ENCODE assay signal across 1 cellular context in the genomic region with DNA sequence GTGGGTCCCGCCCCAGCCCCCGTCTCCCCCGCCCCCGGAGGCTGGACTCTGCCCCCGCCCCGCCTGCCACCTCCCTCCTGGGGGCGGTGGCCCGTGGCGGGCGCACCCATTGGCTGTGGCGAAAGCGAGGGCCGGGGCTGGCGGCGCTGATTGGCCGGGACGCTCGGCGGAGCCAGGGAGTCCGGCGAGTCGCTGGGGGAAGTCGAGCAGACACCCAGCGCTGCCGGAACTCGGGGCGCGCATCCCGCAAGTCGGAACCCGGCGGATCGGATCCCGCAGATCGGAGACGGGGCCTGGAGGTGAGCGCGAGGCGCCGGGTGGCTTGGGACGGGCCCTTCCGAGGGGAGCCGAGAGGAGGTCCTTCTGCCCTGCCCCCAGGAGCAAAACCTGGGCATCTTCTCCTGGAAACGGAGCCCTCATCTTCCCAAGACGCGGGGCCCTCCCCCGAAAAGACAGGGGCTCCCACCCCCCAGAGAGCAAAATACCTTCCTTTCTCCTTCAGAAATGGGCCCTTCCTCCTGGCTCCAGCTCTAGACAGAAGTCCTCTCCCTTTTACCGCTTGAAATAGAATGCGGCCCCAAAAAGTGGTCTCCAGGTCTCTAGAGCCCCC.
TF ChIP-seq lines count a peak whose summit lies in the region.

A gene (plus strand): TSS at position 205 of the 610 bp plus-strand sequence. CDS start 61,123 bp downstream, outside the sequence.

TF ChIP-seq in HepG2, 621 proteins besides CTCF, POLR2A, EP300 and RAD21 (continued from another document and continues in another):
- TF ChIP-seq GATAD1 (CRISPR knock-in tag; IDR thresholded peaks at IDR 0.05) (peak; percentile 64; the same call in 1 of the 2 replicates), ZNF781 (CRISPR knock-in tag; IDR thresholded peaks at IDR 0.05; ENCODE audit: borderline replicate concordance, not compliant biosample characterization) (no peak), ZNF124 (CRISPR knock-in tag; IDR thresholded peaks at IDR 0.05) (0 out of 2 replicates have a peak, but pooled peaks have one; percentile 69), ZNF556 (CRISPR knock-in tag; IDR thresholded peaks at IDR 0.05; ENCODE audit: borderline replicate concordance) (peak; percentile 74; the same call in 1 of the 2 replicates), ESRRA (CRISPR knock-in tag; IDR thresholded peaks at IDR 0.05; ENCODE audit: low read depth) (no peak; the same call in 1 of the 2 replicates), ZNF773 (CRISPR knock-in tag; IDR thresholded peaks at IDR 0.05; ENCODE audit: borderline replicate concordance) (peak; percentile 71; the same call in 1 of the 2 replicates), NFIB (CRISPR knock-in tag; IDR thresholded peaks at IDR 0.05; ENCODE audit: borderline replicate concordance) (no peak), REL (CRISPR knock-in tag; conservative IDR thresholded peaks at IDR 0.05) (no peak), ZNF484 (CRISPR knock-in tag; IDR thresholded peaks at IDR 0.05; ENCODE audit: borderline replicate concordance, low read depth) (no peak), GLI4 (CRISPR knock-in tag; IDR thresholded peaks at IDR 0.05; ENCODE audit: borderline replicate concordance) (no peak), RFXANK (CRISPR knock-in tag; IDR thresholded peaks at IDR 0.05) (0 out of 2 replicates have a peak, but pooled peaks have one; percentile 62), SP1 (IDR thresholded peaks at IDR 0.05) (no peak), SP1 (CRISPR knock-in tag; IDR thresholded peaks at IDR 0.05) (peak; percentile 76), ZNF33A (CRISPR knock-in tag; IDR thresholded peaks at IDR 0.05; ENCODE audit: borderline replicate concordance) (no peak), ZNF674 (CRISPR knock-in tag; IDR thresholded peaks at IDR 0.05; ENCODE audit: low read depth) (no peak), CHCHD3 (CRISPR knock-in tag; IDR thresholded peaks at IDR 0.05) (no peak), ZNF879 (CRISPR knock-in tag; IDR thresholded peaks at IDR 0.05) (no peak), EED (CRISPR knock-in tag; IDR thresholded peaks at IDR 0.05) (no peak), SP4 (CRISPR knock-in tag; IDR thresholded peaks at IDR 0.05) (peak; percentile 15; the same call in 1 of the 2 replicates), NR2C2 (CRISPR knock-in tag; IDR thresholded peaks at IDR 0.05; ENCODE audit: borderline replicate concordance) (no peak; the same call in 1 of the 2 replicates), MEIS1 (CRISPR knock-in tag; IDR thresholded peaks at IDR 0.05; ENCODE audit: borderline replicate concordance) (peak; percentile 57; the same call in 1 of the 2 replicates), MED8 (CRISPR knock-in tag; IDR thresholded peaks at IDR 0.05; ENCODE audit: insufficient replicate concordance) (peak; percentile 79), HOXA5 (CRISPR knock-in tag; IDR thresholded peaks at IDR 0.05) (peak; percentile 77; the same call in 1 of the 2 replicates), SIX4 (CRISPR knock-in tag; IDR thresholded peaks at IDR 0.05) (no peak), ZNF274 (CRISPR knock-in tag; IDR thresholded peaks at IDR 0.05) (no peak), ISX (CRISPR knock-in tag; conservative IDR thresholded peaks at IDR 0.05) (no peak), KLF11 (CRISPR knock-in tag; IDR thresholded peaks at IDR 0.05) (peak; percentile 95; the same call in 1 of the 2 replicates), DR1 (CRISPR knock-in tag; IDR thresholded peaks at IDR 0.05) (peak; percentile 35; the same call in 1 of the 2 replicates), POLR2AphosphoS5 (IDR thresholded peaks at IDR 0.05; ENCODE audit: low read depth, low read length) (peak; percentile 79), SIX1 (CRISPR knock-in tag; IDR thresholded peaks at IDR 0.05; ENCODE audit: borderline replicate concordance) (no peak), CHD4 (IDR thresholded peaks at IDR 0.05; ENCODE audit: borderline replicate concordance, low read length) (no peak), IRF2 (CRISPR knock-in tag; IDR thresholded peaks at IDR 0.05) (peak; percentile 28; the same call in 1 of the 2 replicates), ZNF225 (CRISPR knock-in tag; IDR thresholded peaks at IDR 0.05) (no peak), TCF12 (IDR thresholded peaks at IDR 0.05) (no peak), TCF12 (CRISPR knock-in tag; IDR thresholded peaks at IDR 0.05) (peak; percentile 92; the same call in 1 of the 2 replicates), KMT2B (CRISPR knock-in tag; IDR thresholded peaks at IDR 0.05) (peak; percentile 43; the same call in 1 of the 2 replicates), KLF9 (CRISPR knock-in tag; IDR thresholded peaks at IDR 0.05; ENCODE audit: low read depth) (no peak), ZNF30 (CRISPR knock-in tag; IDR thresholded peaks at IDR 0.05) (no peak), AGO1 (IDR thresholded peaks at IDR 0.05; ENCODE audit: low read depth, low read length, poor library complexity, severe bottlenecking) (no peak), PHB2 (IDR thresholded peaks at IDR 0.05; ENCODE audit: partially characterized antibody) (no peak), SMARCE1 (IDR thresholded peaks at IDR 0.05; ENCODE audit: borderline replicate concordance) (no peak), MAFF (IDR thresholded peaks at IDR 0.05; ENCODE audit: low read depth, low read length) (no peak), GABPB1 (CRISPR knock-in tag; IDR thresholded peaks at IDR 0.05) (peak; percentile 86), ZNF251 (CRISPR knock-in tag; IDR thresholded peaks at IDR 0.05) (no peak), ZNF557 (CRISPR knock-in tag; IDR thresholded peaks at IDR 0.05) (no peak), ZMYM3 (CRISPR knock-in tag; IDR thresholded peaks at IDR 0.05) (no peak), GABPA (IDR thresholded peaks at IDR 0.05; ENCODE audit: low read depth, low read length) (no peak), GABPA (CRISPR knock-in tag; IDR thresholded peaks at IDR 0.05; ENCODE audit: low read depth) (peak; percentile 33; the same call in 1 of the 2 replicates), ZFP36L1 (CRISPR knock-in tag; IDR thresholded peaks at IDR 0.05) (no peak), ATF7 (IDR thresholded peaks at IDR 0.05) (no peak), ATF7 (CRISPR knock-in tag; IDR thresholded peaks at IDR 0.05) (no peak), STAG1 (CRISPR knock-in tag; IDR thresholded peaks at IDR 0.05) (peak; percentile 21), JUNB (CRISPR knock-in tag; IDR thresholded peaks at IDR 0.05; ENCODE audit: borderline replicate concordance) (no peak), NR3C1 (CRISPR knock-in tag; IDR thresholded peaks at IDR 0.05) (no peak), SIN3B (IDR thresholded peaks at IDR 0.05; ENCODE audit: low read length) (peak; percentile 44; the same call in 1 of the 2 replicates), ZKSCAN5 (CRISPR knock-in tag; IDR thresholded peaks at IDR 0.05) (no peak)
- TF ChIP-seq, protein P1, sequence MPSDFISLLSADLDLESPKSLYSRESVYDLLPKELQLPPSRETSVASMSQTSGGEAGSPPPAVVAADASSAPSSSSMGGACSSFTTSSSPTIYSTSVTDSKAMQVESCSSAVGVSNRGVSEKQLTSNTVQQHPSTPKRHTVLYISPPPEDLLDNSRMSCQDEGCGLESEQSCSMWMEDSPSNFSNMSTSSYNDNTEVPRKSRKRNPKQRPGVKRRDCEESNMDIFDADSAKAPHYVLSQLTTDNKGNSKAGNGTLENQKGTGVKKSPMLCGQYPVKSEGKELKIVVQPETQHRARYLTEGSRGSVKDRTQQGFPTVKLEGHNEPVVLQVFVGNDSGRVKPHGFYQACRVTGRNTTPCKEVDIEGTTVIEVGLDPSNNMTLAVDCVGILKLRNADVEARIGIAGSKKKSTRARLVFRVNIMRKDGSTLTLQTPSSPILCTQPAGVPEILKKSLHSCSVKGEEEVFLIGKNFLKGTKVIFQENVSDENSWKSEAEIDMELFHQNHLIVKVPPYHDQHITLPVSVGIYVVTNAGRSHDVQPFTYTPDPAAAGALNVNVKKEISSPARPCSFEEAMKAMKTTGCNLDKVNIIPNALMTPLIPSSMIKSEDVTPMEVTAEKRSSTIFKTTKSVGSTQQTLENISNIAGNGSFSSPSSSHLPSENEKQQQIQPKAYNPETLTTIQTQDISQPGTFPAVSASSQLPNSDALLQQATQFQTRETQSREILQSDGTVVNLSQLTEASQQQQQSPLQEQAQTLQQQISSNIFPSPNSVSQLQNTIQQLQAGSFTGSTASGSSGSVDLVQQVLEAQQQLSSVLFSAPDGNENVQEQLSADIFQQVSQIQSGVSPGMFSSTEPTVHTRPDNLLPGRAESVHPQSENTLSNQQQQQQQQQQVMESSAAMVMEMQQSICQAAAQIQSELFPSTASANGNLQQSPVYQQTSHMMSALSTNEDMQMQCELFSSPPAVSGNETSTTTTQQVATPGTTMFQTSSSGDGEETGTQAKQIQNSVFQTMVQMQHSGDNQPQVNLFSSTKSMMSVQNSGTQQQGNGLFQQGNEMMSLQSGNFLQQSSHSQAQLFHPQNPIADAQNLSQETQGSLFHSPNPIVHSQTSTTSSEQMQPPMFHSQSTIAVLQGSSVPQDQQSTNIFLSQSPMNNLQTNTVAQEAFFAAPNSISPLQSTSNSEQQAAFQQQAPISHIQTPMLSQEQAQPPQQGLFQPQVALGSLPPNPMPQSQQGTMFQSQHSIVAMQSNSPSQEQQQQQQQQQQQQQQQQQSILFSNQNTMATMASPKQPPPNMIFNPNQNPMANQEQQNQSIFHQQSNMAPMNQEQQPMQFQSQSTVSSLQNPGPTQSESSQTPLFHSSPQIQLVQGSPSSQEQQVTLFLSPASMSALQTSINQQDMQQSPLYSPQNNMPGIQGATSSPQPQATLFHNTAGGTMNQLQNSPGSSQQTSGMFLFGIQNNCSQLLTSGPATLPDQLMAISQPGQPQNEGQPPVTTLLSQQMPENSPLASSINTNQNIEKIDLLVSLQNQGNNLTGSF (CRISPR knock-in tag; IDR thresholded peaks at IDR 0.05), result peak; percentile 80; the same call in 1 of the 2 replicates
- TF ChIP-seq, protein P2, sequence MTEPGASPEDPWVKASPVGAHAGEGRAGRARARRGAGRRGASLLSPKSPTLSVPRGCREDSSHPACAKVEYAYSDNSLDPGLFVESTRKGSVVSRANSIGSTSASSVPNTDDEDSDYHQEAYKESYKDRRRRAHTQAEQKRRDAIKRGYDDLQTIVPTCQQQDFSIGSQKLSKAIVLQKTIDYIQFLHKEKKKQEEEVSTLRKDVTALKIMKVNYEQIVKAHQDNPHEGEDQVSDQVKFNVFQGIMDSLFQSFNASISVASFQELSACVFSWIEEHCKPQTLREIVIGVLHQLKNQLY (CRISPR knock-in tag; IDR thresholded peaks at IDR 0.05), result 0 out of 2 replicates have a peak, but pooled peaks have one; percentile 17
- TF ChIP-seq, protein P3, sequence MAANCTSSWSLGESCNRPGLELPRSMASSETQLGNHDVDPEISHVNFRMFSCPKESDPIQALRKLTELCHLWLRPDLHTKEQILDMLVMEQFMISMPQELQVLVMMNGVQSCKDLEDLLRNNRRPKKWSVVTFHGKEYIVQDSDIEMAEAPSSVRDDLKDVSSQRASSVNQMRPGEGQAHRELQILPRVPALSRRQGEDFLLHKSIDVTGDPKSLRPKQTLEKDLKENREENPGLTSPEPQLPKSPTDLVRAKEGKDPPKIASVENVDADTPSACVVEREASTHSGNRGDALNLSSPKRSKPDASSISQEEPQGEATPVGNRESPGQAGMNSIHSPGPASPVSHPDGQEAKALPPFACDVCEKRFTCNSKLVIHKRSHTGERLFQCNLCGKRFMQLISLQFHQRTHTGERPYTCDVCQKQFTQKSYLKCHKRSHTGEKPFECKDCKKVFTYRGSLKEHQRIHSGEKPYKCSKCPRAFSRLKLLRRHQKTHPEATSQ (CRISPR knock-in tag; IDR thresholded peaks at IDR 0.05; ENCODE audit: borderline replicate concordance), result no peak
- TF ChIP-seq, protein P4, sequence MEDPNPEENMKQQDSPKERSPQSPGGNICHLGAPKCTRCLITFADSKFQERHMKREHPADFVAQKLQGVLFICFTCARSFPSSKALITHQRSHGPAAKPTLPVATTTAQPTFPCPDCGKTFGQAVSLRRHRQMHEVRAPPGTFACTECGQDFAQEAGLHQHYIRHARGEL (CRISPR knock-in tag; IDR thresholded peaks at IDR 0.05), result no peak
- TF ChIP-seq, protein P5, sequence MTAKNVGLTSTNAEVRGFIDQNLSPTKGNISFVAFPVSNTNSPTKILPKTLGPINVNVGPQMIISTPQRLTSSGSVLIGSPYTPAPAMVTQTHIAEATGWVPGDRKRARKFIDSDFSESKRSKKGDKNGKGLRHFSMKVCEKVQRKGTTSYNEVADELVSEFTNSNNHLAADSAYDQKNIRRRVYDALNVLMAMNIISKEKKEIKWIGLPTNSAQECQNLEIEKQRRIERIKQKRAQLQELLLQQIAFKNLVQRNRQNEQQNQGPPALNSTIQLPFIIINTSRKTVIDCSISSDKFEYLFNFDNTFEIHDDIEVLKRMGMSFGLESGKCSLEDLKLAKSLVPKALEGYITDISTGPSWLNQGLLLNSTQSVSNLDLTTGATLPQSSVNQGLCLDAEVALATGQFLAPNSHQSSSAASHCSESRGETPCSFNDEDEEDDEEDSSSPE (CRISPR knock-in tag; IDR thresholded peaks at IDR 0.05), result no peak
- TF ChIP-seq, protein P6, sequence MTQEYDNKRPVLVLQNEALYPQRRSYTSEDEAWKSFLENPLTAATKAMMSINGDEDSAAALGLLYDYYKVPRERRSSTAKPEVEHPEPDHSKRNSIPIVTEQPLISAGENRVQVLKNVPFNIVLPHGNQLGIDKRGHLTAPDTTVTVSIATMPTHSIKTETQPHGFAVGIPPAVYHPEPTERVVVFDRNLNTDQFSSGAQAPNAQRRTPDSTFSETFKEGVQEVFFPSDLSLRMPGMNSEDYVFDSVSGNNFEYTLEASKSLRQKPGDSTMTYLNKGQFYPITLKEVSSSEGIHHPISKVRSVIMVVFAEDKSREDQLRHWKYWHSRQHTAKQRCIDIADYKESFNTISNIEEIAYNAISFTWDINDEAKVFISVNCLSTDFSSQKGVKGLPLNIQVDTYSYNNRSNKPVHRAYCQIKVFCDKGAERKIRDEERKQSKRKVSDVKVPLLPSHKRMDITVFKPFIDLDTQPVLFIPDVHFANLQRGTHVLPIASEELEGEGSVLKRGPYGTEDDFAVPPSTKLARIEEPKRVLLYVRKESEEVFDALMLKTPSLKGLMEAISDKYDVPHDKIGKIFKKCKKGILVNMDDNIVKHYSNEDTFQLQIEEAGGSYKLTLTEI (CRISPR knock-in tag; conservative IDR thresholded peaks at IDR 0.05), result no peak
- TF ChIP-seq, protein P7, sequence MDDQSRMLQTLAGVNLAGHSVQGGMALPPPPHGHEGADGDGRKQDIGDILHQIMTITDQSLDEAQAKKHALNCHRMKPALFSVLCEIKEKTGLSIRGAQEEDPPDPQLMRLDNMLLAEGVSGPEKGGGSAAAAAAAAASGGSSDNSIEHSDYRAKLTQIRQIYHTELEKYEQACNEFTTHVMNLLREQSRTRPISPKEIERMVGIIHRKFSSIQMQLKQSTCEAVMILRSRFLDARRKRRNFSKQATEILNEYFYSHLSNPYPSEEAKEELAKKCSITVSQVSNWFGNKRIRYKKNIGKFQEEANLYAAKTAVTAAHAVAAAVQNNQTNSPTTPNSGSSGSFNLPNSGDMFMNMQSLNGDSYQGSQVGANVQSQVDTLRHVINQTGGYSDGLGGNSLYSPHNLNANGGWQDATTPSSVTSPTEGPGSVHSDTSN (CRISPR knock-in tag; IDR thresholded peaks at IDR 0.05; ENCODE audit: borderline replicate concordance), result no peak
- TF ChIP-seq, protein P8, sequence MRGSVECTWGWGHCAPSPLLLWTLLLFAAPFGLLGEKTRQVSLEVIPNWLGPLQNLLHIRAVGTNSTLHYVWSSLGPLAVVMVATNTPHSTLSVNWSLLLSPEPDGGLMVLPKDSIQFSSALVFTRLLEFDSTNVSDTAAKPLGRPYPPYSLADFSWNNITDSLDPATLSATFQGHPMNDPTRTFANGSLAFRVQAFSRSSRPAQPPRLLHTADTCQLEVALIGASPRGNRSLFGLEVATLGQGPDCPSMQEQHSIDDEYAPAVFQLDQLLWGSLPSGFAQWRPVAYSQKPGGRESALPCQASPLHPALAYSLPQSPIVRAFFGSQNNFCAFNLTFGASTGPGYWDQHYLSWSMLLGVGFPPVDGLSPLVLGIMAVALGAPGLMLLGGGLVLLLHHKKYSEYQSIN (CRISPR knock-in tag; IDR thresholded peaks at IDR 0.05; ENCODE audit: borderline replicate concordance), result no peak
